Comparison of ENCODE assay signal across 16 cellular contexts in the genomic region with DNA sequence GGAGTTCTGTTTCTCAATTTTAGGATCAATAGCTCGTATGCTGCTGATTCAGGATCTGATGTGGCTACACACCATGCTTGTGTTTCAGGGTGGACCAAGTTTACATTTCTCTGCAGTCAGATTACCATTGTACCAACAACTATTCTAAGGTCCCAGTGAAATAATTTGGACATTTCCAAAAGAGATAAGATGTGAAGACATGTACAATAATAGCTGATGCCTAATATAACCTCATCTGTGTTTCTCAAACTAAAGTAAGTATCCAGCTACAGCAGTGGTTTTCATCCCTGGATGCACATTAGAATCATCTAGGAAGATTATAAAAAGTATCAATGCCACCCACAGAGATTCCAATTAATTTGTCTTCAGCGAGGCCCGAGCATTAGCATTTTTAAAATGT.
"Had no signal": no experiment of that assay in that cellular context is flagged by ENCODE, and none has a peak within 500 bp of the region (broad histone marks: within the 10 kb centered on the region; RNA-seq: fewer than 3 reads in every experiment).

No MANE protein-coding gene starts in this region.

- DNase-seq: KBM-7, MV-4-11, NCI-H1048, NCI-H1105, NCI-H1417, NCI-H1436 treated with DMSO at 0.1 percent for 48 hours, NCI-H187 treated with DMSO at 0.1 percent for 48 hours, NCI-H2029 treated with DMSO at 0.1 percent for 48 hours, NCI-H226, NCI-H510A treated with DMSO at 0.1 percent for 48 hours, RPMI8226, SHP77 treated with DMSO at 0.1 percent for 48 hours, T-helper 1 cell had no signal

- H3K9me3 ChIP-seq: SJCRH30 had no signal

- ATAC-seq: SK-N-SH treated with all-trans-retinoic acid at 6 μM for 48 hours had no signal

- H3K36me3 ChIP-seq: SJCRH30 had no signal

- FAIRE-seq: RCC 7860 had no signal

- H3K27ac ChIP-seq: SJCRH30 had no signal

- H3K4me3 ChIP-seq: SJCRH30 had no signal

- H3K27me3 ChIP-seq: SJCRH30 had no signal
